ENCODE assay signal across 8 cellular contexts in the genomic region with DNA sequence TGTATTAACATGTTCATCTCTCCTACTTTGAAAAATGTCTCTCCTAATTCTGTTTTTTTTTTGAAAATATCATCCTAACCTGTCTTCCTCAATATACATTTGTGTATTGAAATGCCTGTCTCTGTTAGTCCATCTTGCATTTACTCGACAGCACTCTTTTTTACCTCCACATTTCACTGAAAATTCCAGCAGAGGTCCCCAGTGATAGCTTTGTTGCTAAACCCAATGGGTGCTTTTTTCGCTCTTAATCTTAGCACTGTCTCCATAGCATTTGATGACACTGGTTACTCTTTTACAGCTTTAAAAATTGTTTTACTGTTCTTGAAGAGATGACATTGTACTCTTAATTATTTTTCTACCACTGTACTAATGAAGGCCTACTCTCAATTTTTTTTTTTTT. TPM values are rescaled to one million over a fixed set of nuclear protein-coding genes. Genes with fewer than 3 reads are reported as not detected.
DNase-seq lines count a peak whose midpoint lies in the region; ATAC-seq and TF ChIP-seq lines count a peak whose summit lies in the region.

No MANE protein-coding gene starts in this region.

- no peak overlapping the region for H3K4ac ChIP-seq in mesenchymal stem cell (ENCODE audit: low read depth in 1 of 2, low read length in 2 of 2)

- 70 to 80% methylated on average over 2 of the region's 2 CpGs for WGBS in body of pancreas, 2 donors
- 32% methylated on average over 1 of the region's 2 CpGs for WGBS in mesenchymal stem cell

- no peaks in the 10 kb centered on the region for H3K36me3 ChIP-seq in body of pancreas (replicated peaks in 1 of 2; ENCODE audit: insufficient read depth in 1 of 2, low read depth in 2 of 2)
- no peaks in the 10 kb centered on the region for H3K36me3 ChIP-seq in mesenchymal stem cell (ENCODE audit: control insufficient read depth in 1 of 2, insufficient read depth in 2 of 2, low read depth in 1 of 2, low read length in 2 of 2)

- TF ChIP-seq POLR2A in body of pancreas (IDR thresholded peaks at IDR 0.05): no peak

- H3K23ac ChIP-seq in mesenchymal stem cell (ENCODE audit: low read length in 2 of 2): no peak overlapping the region

- no peak overlapping the region for H2BK12ac ChIP-seq in mesenchymal stem cell (ENCODE audit: low read length in 2 of 2)

- H2BK120ac ChIP-seq in mesenchymal stem cell (ENCODE audit: low read depth, low read length): no peak overlapping the region

- peak overlapping the region; percentile 11 for H3K9ac ChIP-seq in mesenchymal stem cell (ENCODE audit: low read length)

- intact Hi-C loops in body of pancreas (cut with DNase I): no loop called here

- TF ChIP-seq CTCF in body of pancreas (IDR thresholded peaks at IDR 0.05): peak in 5 of 7 experiments; percentile 19 to 49 (median 36)

- H3K4me1 ChIP-seq in body of pancreas (no peaks in the 10 kb centered on the region), mesenchymal stem cell (ENCODE audit: control insufficient read depth, insufficient read depth, low read depth, low read length) (no peaks in the 10 kb centered on the region)

- no peak overlapping the region for H3K4me3 ChIP-seq in body of pancreas
- no peak overlapping the region for H3K4me3 ChIP-seq in mesenchymal stem cell (ENCODE audit: insufficient read depth in 1 of 2, low read depth in 1 of 2, low read length in 2 of 2)

- no peaks in the 10 kb centered on the region for H3K27me3 ChIP-seq in body of pancreas
- no peaks in the 10 kb centered on the region for H3K27me3 ChIP-seq in mesenchymal stem cell (ENCODE audit: control insufficient read depth in 1 of 2, insufficient read depth in 1 of 2, low read length in 2 of 2)

- peak; percentile 70 for DNase-seq in EH (ENCODE audit: low read depth)
- DNase-seq in LHCN-M2 (ENCODE audit: low read depth): peak; percentile 57
- DNase-seq in body of pancreas: no peak
- peak; percentile 68 for DNase-seq in mesenchymal stem cell
- no peak for DNase-seq in KG1 (lab: John Stamatoyannopoulos, UW)
- no peak for DNase-seq in NCI-H128 (lab: John Stamatoyannopoulos, UW; ENCODE audit: unreplicated experiment)

- no peak overlapping the region for H3K18ac ChIP-seq in mesenchymal stem cell (ENCODE audit: low read depth in 1 of 2, low read length in 2 of 2)

- H3K27ac ChIP-seq in body of pancreas (no peak overlapping the region), mesenchymal stem cell (ENCODE audit: low read length, poor library complexity, severe bottlenecking) (no peak overlapping the region)

- no peak overlapping the region for H4K91ac ChIP-seq in mesenchymal stem cell (ENCODE audit: low read length)

- H3K9me3 ChIP-seq in body of pancreas (no peaks in the 10 kb centered on the region), mesenchymal stem cell (ENCODE audit: control insufficient read depth, low read length) (no peaks in the 10 kb centered on the region)

- H4K8ac ChIP-seq in mesenchymal stem cell (ENCODE audit: low read length): no peak overlapping the region

- no peak overlapping the region for H2BK5ac ChIP-seq in mesenchymal stem cell (ENCODE audit: low read depth, low read length, poor library complexity, severe bottlenecking)

- H3K14ac ChIP-seq in mesenchymal stem cell (ENCODE audit: low read length in 2 of 2): no peak overlapping the region

- ATAC-seq in body of pancreas (no peak), GM21723 (IDR thresholded peaks at IDR 0.05; ENCODE audit: unreplicated experiment) (no peak), GM19452 (IDR thresholded peaks at IDR 0.05; ENCODE audit: unreplicated experiment) (no peak)

- no peak overlapping the region for H2AK5ac ChIP-seq in mesenchymal stem cell (ENCODE audit: low read length, severe bottlenecking)

- H3K79me1 ChIP-seq in mesenchymal stem cell (replicated peaks; ENCODE audit: low read length, poor library complexity, severe bottlenecking): peaks cover 21% of the 10 kb centered on the region

- no peak overlapping the region for H3K4me2 ChIP-seq in mesenchymal stem cell (ENCODE audit: low read length, poor library complexity, severe bottlenecking)

- no peak overlapping the region for H2BK15ac ChIP-seq in mesenchymal stem cell (ENCODE audit: low read depth, poor library complexity, severe bottlenecking)

- no peak overlapping the region for H2AFZ ChIP-seq in mesenchymal stem cell (ENCODE audit: low read depth, low read length)

RNA-seq across cellular contexts. Expression of a gene that starts 10.8 kb away (rescaled TPM):
- 32.4 and 35.1 TPM in 2 replicates for total RNA-seq in LHCN-M2 (2014; rRNA removed)
- 16.3 TPM for polyA plus RNA-seq in LHCN-M2 (2012)
- total RNA-seq in body of pancreas: 10 to 100 TPM; 25.1 to 89.0 TPM
- polyA plus RNA-seq in mesenchymal stem cell (2013, experiment 1 of 2): 48.8 TPM
- polyA plus RNA-seq in mesenchymal stem cell (2013, experiment 2 of 2): 49.0 TPM

Comparison
In these comparisons a context has a peak if more than half of its experiments do, and no peak if none do; other contexts are left out.
1. DNase-seq: peak in EH (single experiment), LHCN-M2 (single experiment) and mesenchymal stem cell (single experiment); none in body of pancreas (0 of 4), KG1 (single experiment) and NCI-H128 (single experiment).